In the genomic region with DNA sequence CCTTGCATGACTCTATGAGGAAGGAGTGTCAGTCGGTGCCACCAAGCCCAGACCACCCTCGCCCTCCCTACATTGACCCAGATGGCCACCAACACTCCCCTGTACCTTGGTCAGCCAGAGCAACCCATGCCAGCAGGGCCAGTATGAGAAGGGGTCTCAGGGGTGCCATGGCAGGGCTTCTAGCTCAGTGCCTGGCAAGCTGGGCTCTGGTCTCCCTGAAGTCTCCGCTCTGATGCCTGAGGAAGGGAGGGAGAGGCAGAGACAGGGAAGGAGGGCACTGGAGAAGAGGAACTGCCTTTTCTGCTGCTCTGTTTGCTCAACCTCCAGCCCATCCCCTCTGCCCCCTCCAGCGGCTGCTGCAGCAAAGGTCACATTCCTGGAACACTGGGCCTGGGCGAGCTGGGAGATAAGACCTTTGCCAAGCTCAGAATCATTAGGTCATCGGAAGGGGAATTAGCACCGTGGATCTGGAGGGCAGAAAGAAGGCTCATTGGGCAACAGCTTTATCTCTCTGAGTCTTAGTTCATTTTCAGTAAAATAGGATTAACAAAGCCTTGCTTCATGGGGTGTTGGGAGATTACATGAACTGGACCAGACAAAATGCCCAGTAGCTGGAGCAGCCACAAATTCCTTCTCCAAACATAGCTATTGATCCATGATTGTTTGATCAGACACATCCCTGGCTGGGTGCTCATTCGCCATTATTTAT, we compare ENCODE assay signal across 9 cellular contexts. TPM values are rescaled to one million over a fixed set of nuclear protein-coding genes. Genes with fewer than 3 reads are reported as not detected.
DNase-seq lines count a peak whose midpoint lies in the region; ATAC-seq and TF ChIP-seq lines count a peak whose summit lies in the region.
"Had no signal": no experiment of that assay in that cellular context is flagged by ENCODE, and none has a peak within 500 bp of the region (broad histone marks: within the 10 kb centered on the region; RNA-seq: fewer than 3 reads in every experiment).

TSS of gene VTN (minus strand) at position 273 of the 709 bp plus-strand sequence. CDS start at position 169, 104 bp downstream.

- WGBS in esophagus muscularis mucosa: 33% methylated on average over 8 of the region's 8 CpGs

- H3K4me3 ChIP-seq in esophagus muscularis mucosa: peak within 1 kb of the TSS; percentile 55 to 65 (median 63)
- H3K4me3 ChIP-seq in neuron (ENCODE audit: low read length): peak within 1 kb of the TSS; percentile 37

- no peak for TF ChIP-seq CTCF in esophagus muscularis mucosa (IDR thresholded peaks at IDR 0.05)

- no peaks in the 10 kb centered on the region for H3K27me3 Mint-ChIP-seq in activated T-cell treated with anti-CD3 and anti-CD28 coated beads, Interleukin-2, amount 50 U/mL, for 4 hours (ENCODE audit: low read depth)

- H3K9me3 Mint-ChIP-seq in activated T-cell treated with anti-CD3 and anti-CD28 coated beads, Interleukin-2, amount 50 U/mL, for 4 hours: no peaks in the 10 kb centered on the region

- no peak for DNase-seq in activated T-cell treated with anti-CD3 and anti-CD28 coated beads, Interleukin-2, amount 50 U/mL, for 4 hours
- DNase-seq in activated T-cell treated with anti-CD3 and anti-CD28 coated beads, Interleukin-2, amount 50 U/mL, for 1 hour: no peak
- peak; percentile 46 for DNase-seq in SKM-1 treated with dmso at 0.1 percent for 144 hours (lab: John Stamatoyannopoulos, UW; ENCODE audit: unreplicated experiment)
- DNase-seq in esophagus muscularis mucosa (ENCODE audit: extremely low spot score): no peak
- no peak for DNase-seq in H4 (ENCODE audit: low spot score)

- H3K4me1 ChIP-seq in esophagus muscularis mucosa: peaks cover 30 to 38% (median 33%) of the 10 kb centered on the region in 4 donors
- H3K4me1 ChIP-seq in neuron (ENCODE audit: insufficient read depth, low read length): peaks cover 28% of the 10 kb centered on the region

- H3K27me3 ChIP-seq in esophagus muscularis mucosa (no peaks in the 10 kb centered on the region), neuron (ENCODE audit: insufficient read depth, low read length) (no peaks in the 10 kb centered on the region)

- H3K27ac ChIP-seq in esophagus muscularis mucosa (replicated peaks in 1 of 4): peak within 1 kb of the TSS; percentile 65 to 83 (median 79)

- no peaks in the 10 kb centered on the region for H3K9me3 ChIP-seq in esophagus muscularis mucosa
- no peaks in the 10 kb centered on the region for H3K9me3 ChIP-seq in neuron (ENCODE audit: low read length)

- no peaks in the 10 kb centered on the region for H3K36me3 Mint-ChIP-seq in activated T-cell treated with anti-CD3 and anti-CD28 coated beads, Interleukin-2, amount 50 U/mL, for 4 hours (ENCODE audit: insufficient read depth)

- no peak for TF ChIP-seq POLR2A in esophagus muscularis mucosa (IDR thresholded peaks at IDR 0.05; ENCODE audit: low read depth)

- H3K4me3 Mint-ChIP-seq in activated T-cell treated with anti-CD3 and anti-CD28 coated beads, Interleukin-2, amount 50 U/mL, for 4 hours: peak within 1 kb of the TSS; percentile 90

- no peak for ATAC-seq in activated T-cell treated with anti-CD3 and anti-CD28 coated beads, Interleukin-2, amount 50 U/mL, for 4 hours
- ATAC-seq in GM18868 (IDR thresholded peaks at IDR 0.05; ENCODE audit: unreplicated experiment): no peak
- ATAC-seq in GM19351 (IDR thresholded peaks at IDR 0.05; ENCODE audit: unreplicated experiment): no peak

- no peak for TF ChIP-seq EP300 in esophagus muscularis mucosa (IDR thresholded peaks at IDR 0.05)

- peaks cover 16% of the 10 kb centered on the region for H3K4me1 Mint-ChIP-seq in activated T-cell treated with anti-CD3 and anti-CD28 coated beads, Interleukin-2, amount 50 U/mL, for 4 hours (ENCODE audit: low read depth)

- H3K36me3 ChIP-seq in esophagus muscularis mucosa: peaks cover 0 to 17% (median 9%) of the 10 kb centered on the region in 4 donors
- H3K36me3 ChIP-seq in neuron (ENCODE audit: insufficient read depth, low read length): peaks cover 3% of the 10 kb centered on the region

- intact Hi-C loops in esophagus muscularis mucosa (cut with DNase I): no loop called here

- H2AFZ ChIP-seq in neuron (ENCODE audit: low read depth, low read length): peak within 1 kb of the TSS; percentile 19

RNA-seq across cellular contexts. Expression of gene VTN, which starts in this region (rescaled TPM):
- 1 to 10 TPM in 1 of 3 donors, under 1 TPM in 2; 0.60 to 1.1 (median 0.94) TPM for total RNA-seq in activated T-cell treated with anti-CD3 and anti-CD28 coated beads, Interleukin-2, amount 50 U/mL, for 4 hours
- 1 to 10 TPM in 1 of 4 donors, under 1 TPM in 3; under 0.01 to 1.3 (median 0.58) TPM for total RNA-seq in esophagus muscularis mucosa
- total RNA-seq in H4 (2014; rRNA removed; shearing (Covaris generic)): not detected in 2 replicates
- total RNA-seq: epithelial cell of proximal tubule had no signal
